Comparison of ENCODE assay signal across 10 cellular contexts in genomic region chr12:77323778-77324415, GRCh38.
DNase-seq lines count a peak whose midpoint lies in the region; ATAC-seq, FAIRE-seq and TF ChIP-seq lines count a peak whose summit lies in the region.
"Had no signal": no experiment of that assay in that cellular context is flagged by ENCODE, and none has a peak within 500 bp of the region (broad histone marks: within the 10 kb centered on the region; RNA-seq: fewer than 3 reads in every experiment).

No MANE protein-coding gene starts in this region.

- H3K9me3 ChIP-seq in K562 (replicated peaks; ENCODE audit: control insufficient read depth, insufficient read depth, low read depth, low read length), result no peaks in the 10 kb centered on the region
- H3K9me3 ChIP-seq in effector memory CD4-positive, alpha-beta T cell (ENCODE audit: control insufficient read depth, low read length), result no peaks in the 10 kb centered on the region
- H3K9me3 ChIP-seq in kidney (ENCODE audit: control insufficient read depth in 1 of 2, low read length in 2 of 2), result no peaks in the 10 kb centered on the region

- H3K27ac ChIP-seq in K562 (ENCODE audit: extremely low read depth, low read depth, low read length) (no peak overlapping the region), kidney (ENCODE audit: low read depth in 2 of 2, low read length in 2 of 2) (no peak overlapping the region)
- H3K27ac ChIP-seq in effector memory CD4-positive, alpha-beta T cell (ENCODE audit: insufficient read depth, low read length, poor library complexity, severe bottlenecking), result no peak overlapping the region
- H3K27ac ChIP-seq: C4-2B had no signal

- no peaks in the 10 kb centered on the region for H3K9me1 ChIP-seq in K562 (ENCODE audit: control insufficient read depth, insufficient read depth, low read length)

- CTCF ChIA-PET in K562 (lab: Yijun Ruan, JAX; ENCODE audit: low intra/inter-chr PET ratio), result no interaction called here

- TF ChIP-seq RAD21 in K562 (CRISPR knock-in tag; conservative IDR thresholded peaks at IDR 0.05 in 1 of 2, IDR thresholded peaks at IDR 0.05 in 1 of 2), result no peak

- BruUV-seq in K562 (replicated peaks; lab: Mats Ljungman, UMichigan), result no TSS peak

- H4K20me1 ChIP-seq in K562 (replicated peaks; ENCODE audit: control insufficient read depth, insufficient read depth, low read length), result no peaks in the 10 kb centered on the region

- TF ChIP-seq CTCF in AG10803 (conservative IDR thresholded peaks at IDR 0.05; ENCODE audit: low read length) (no peak), K562 (IDR thresholded peaks at IDR 0.05 in 2 of 3, conservative IDR thresholded peaks at IDR 0.05 in 1 of 3; ENCODE audit: insufficient read depth in 2 of 3, low read depth in 1 of 3, low read length in 3 of 3) (no peak), mesothelial cell of epicardium (IDR thresholded peaks at IDR 0.05; ENCODE audit: unreplicated experiment) (no peak), kidney (IDR thresholded peaks at IDR 0.05; ENCODE audit: borderline replicate concordance, extremely low read depth, insufficient read depth) (no peak)

- no peaks in the 10 kb centered on the region for H3K36me3 Mint-ChIP-seq in mesothelial cell of epicardium

- H3K27me3 Mint-ChIP-seq in mesothelial cell of epicardium (ENCODE audit: low read depth), result peaks cover 63% of the 10 kb centered on the region

- peaks cover 0 to 7% of the 10 kb centered on the region in 2 experiments; a peak in 2 of 5 replicates for H3K4me1 ChIP-seq in K562 (replicated peaks in 1 of 2; ENCODE audit: control insufficient read depth in 2 of 2, insufficient read depth in 2 of 2, low read length in 2 of 2)
- H3K4me1 ChIP-seq in effector memory CD4-positive, alpha-beta T cell (ENCODE audit: control insufficient read depth, insufficient read depth, low read length, poor library complexity, severe bottlenecking), result no peaks in the 10 kb centered on the region
- peaks cover 0 to 3% of the 10 kb centered on the region in 2 donors for H3K4me1 ChIP-seq in kidney (ENCODE audit: control insufficient read depth in 1 of 2, insufficient read depth in 1 of 2, low read depth in 1 of 2, low read length in 2 of 2)

- no peak for TF ChIP-seq EP300 in K562 (IDR thresholded peaks at IDR 0.05; ENCODE audit: low read length)

- H3K4me3 Mint-ChIP-seq in mesothelial cell of epicardium, result peak overlapping the region; percentile 70

- H3K4me2 ChIP-seq in K562 (ENCODE audit: insufficient read depth, low read length), result no peak overlapping the region

- POLR2A ChIA-PET in K562 (lab: Yijun Ruan, JAX), result no interaction called here

- WGBS in K562 (ENCODE audit: insufficient coverage, low coverage, missing lambda C conversion rate), result 4% methylated on average over 5 of the region's 7 CpGs

- peaks cover 19% of the 10 kb centered on the region for H3K4me1 Mint-ChIP-seq in mesothelial cell of epicardium

- TF ChIP-seq POLR2A in K562 (conservative IDR thresholded peaks at IDR 0.05), result no peak

- peaks cover 0 to 4% of the 10 kb centered on the region in 2 experiments; a peak in 2 of 5 replicates for H3K27me3 ChIP-seq in K562 (ENCODE audit: control insufficient read depth in 2 of 2, insufficient read depth in 2 of 2, low read length in 2 of 2)
- H3K27me3 ChIP-seq in effector memory CD4-positive, alpha-beta T cell (replicated peaks; ENCODE audit: control insufficient read depth, insufficient read depth, low read length, poor library complexity, severe bottlenecking), result peaks cover 7% of the 10 kb centered on the region

- H3K9me3 Mint-ChIP-seq in mesothelial cell of epicardium, result no peaks in the 10 kb centered on the region
- H3K9me3 Mint-ChIP-seq: activated naive CD4-positive, alpha-beta T cell treated with anti-CD3 and anti-CD28 coated beads, Interleukin-2, amount 50 U/mL, for 72 hours had no signal

- ATAC-seq in GM18519 (IDR thresholded peaks at IDR 0.05; ENCODE audit: low FRiP score, unreplicated experiment), result peak; percentile 29
- no peak for ATAC-seq in K562

- in situ Hi-C loops in K562 (cut with MboI), result no loop called here

- intact Hi-C loops in K562 (cut with micrococcal nuclease), result loop anchor here (10.0 kb wide), 1 partner anchor 279 kb away; no protein-coding TSS in a partner anchor
- intact Hi-C loops in kidney (cut with DNase I), result no loop called here

- no peak for FAIRE-seq in K562 (lab: Jason Lieb, UNC)
- FAIRE-seq in kidney (lab: Jason Lieb, UNC), result no peak

- DNase-seq in AG10803 (ENCODE audit: low read depth) (no peak), K562 (ENCODE audit: extremely low read depth in 1 of 4, low spot score in 3 of 4) (no peak), mesothelial cell of epicardium (ENCODE audit: low spot score in 2 of 2, unreplicated experiment in 2 of 2) (no peak), UCSD-AML1 (lab: John Stamatoyannopoulos, UW; ENCODE audit: unreplicated experiment) (no peak), kidney (no peak), NCI-H1930 (lab: John Stamatoyannopoulos, UW) (no peak)
- no peak for DNase-seq in effector memory CD4-positive, alpha-beta T cell

- no peaks in the 10 kb centered on the region for H3K79me2 ChIP-seq in K562 (ENCODE audit: control insufficient read depth, insufficient read depth, low read length)

- H3K4me3 ChIP-seq in AG10803 (ENCODE audit: low read length) (peak overlapping the region; percentile 84; the same call in 1 of the 2 replicates), K562 (no peak overlapping the region), kidney (ENCODE audit: low read length in 2 of 2) (no peak overlapping the region)
- H3K4me3 ChIP-seq in effector memory CD4-positive, alpha-beta T cell (ENCODE audit: insufficient read depth, low read depth, low read length, poor library complexity, severe bottlenecking), result no peak overlapping the region

- H3K27ac Mint-ChIP-seq in mesothelial cell of epicardium, result no peak overlapping the region
- H3K27ac Mint-ChIP-seq: activated naive CD4-positive, alpha-beta T cell treated with anti-CD3 and anti-CD28 coated beads, Interleukin-2, amount 50 U/mL, for 72 hours had no signal

- no peak overlapping the region for H2AFZ ChIP-seq in K562 (ENCODE audit: low read depth, low read length)

- no peak overlapping the region for H3K9ac ChIP-seq in K562 (ENCODE audit: insufficient read depth in 1 of 2, low read depth in 2 of 2, low read length in 2 of 2)
- H3K9ac ChIP-seq in kidney (ENCODE audit: low read length in 2 of 2), result no peak overlapping the region

- H3K36me3 ChIP-seq in K562 (ENCODE audit: control insufficient read depth, insufficient read depth, low read length), result no peaks in the 10 kb centered on the region
- no peaks in the 10 kb centered on the region for H3K36me3 ChIP-seq in effector memory CD4-positive, alpha-beta T cell (ENCODE audit: control insufficient read depth, insufficient read depth, low read length)
- H3K36me3 ChIP-seq in kidney (ENCODE audit: control insufficient read depth in 1 of 2, insufficient read depth in 2 of 2, low read length in 2 of 2), result no peaks in the 10 kb centered on the region

TF ChIP-seq in K562, 482 proteins besides CTCF, POLR2A, EP300 and RAD21:
- TF ChIP-seq MTA2 (IDR thresholded peaks at IDR 0.05; ENCODE audit: low read depth), result no peak
- TF ChIP-seq CEBPB (tag; IDR thresholded peaks at IDR 0.05), result peak; percentile 29; the same call in 1 of the 2 replicates
- TF ChIP-seq CEBPG (CRISPR knock-in tag; IDR thresholded peaks at IDR 0.05), result no peak
- TF ChIP-seq CEBPG (tag; conservative IDR thresholded peaks at IDR 0.05 in 1 of 2, IDR thresholded peaks at IDR 0.05 in 1 of 2), result peak in 1 of 2 experiments; percentile 51; a peak in 1 of 4 replicates
